ENCODE assay signal across 1 cellular context in genomic region chr1:181060947-181061346, GRCh38. TPM values are rescaled to one million over a fixed set of nuclear protein-coding genes. Genes with fewer than 3 reads are reported as not detected.
"Had no signal": no experiment of that assay in that cellular context is flagged by ENCODE, and none has a peak within 500 bp of the region (broad histone marks: within the 10 kb centered on the region; RNA-seq: fewer than 3 reads in every experiment).

No MANE protein-coding gene starts in this region.

RNA-seq across cellular contexts. Expression of gene MR1, which starts 27.2 kb away (rescaled TPM):
- polyA plus RNA-seq: cardiac muscle cell had no signal
